Comparison of ENCODE assay signal across 15 cellular contexts in genomic region chr4:53705151-53705764, GRCh38.
DNase-seq lines count a peak whose midpoint lies in the region; ATAC-seq and TF ChIP-seq lines count a peak whose summit lies in the region.
"Had no signal": no experiment of that assay in that cellular context is flagged by ENCODE, and none has a peak within 500 bp of the region (broad histone marks: within the 10 kb centered on the region; RNA-seq: fewer than 3 reads in every experiment).

No MANE protein-coding gene starts in this region.

- H3K36me3 Mint-ChIP-seq in type B pancreatic cell = peaks cover 4% of the 10 kb centered on the region

- H3K4me3 Mint-ChIP-seq in type B pancreatic cell = no peak overlapping the region
- H3K4me3 Mint-ChIP-seq: dendritic cell treated with granulocyte-macrophage colony-stimulating factor and Interleukin-4, amounts not matched to agents 40 ng/mL and 50 ng/mL, for 4 days had no signal

- in situ Hi-C loops in Caki2 (cut with HindIII; ENCODE audit: low pct_unique_long_range_greater_than_20kb, low sequenced_read_pairs) = no loop called here

- no peaks in the 10 kb centered on the region for H3K9me3 ChIP-seq in right cardiac atrium (ENCODE audit: control insufficient read depth, low read length)
- H3K9me3 ChIP-seq: ascending aorta, SK-N-SH had no signal

- intact Hi-C loops in right cardiac atrium (cut with DNase I) = loop anchor here in 3 of 4 donors (5.0 to 10.0 kb wide), 4 partner anchors 200 to 527 kb away; partner anchors contain the start of gene PDGFRA (in 2 of the 3)

- H3K4me1 Mint-ChIP-seq in type B pancreatic cell (ENCODE audit: unreplicated experiment) = peaks cover 41% of the 10 kb centered on the region

- WGBS in right cardiac atrium = 83% methylated on average over 3 of the region's 3 CpGs

- H3K27me3 ChIP-seq in right cardiac atrium (ENCODE audit: control insufficient read depth, insufficient read depth) = no peaks in the 10 kb centered on the region
- H3K27me3 ChIP-seq: ascending aorta had no signal

- no peak for TF ChIP-seq CTCF in type B pancreatic cell (conservative IDR thresholded peaks at IDR 0.05)

- no peaks in the 10 kb centered on the region for H3K9me3 Mint-ChIP-seq in type B pancreatic cell

- H3K27ac Mint-ChIP-seq in type B pancreatic cell = no peak overlapping the region
- H3K27ac Mint-ChIP-seq: dendritic cell treated with granulocyte-macrophage colony-stimulating factor and Interleukin-4, amounts not matched to agents 40 ng/mL and 50 ng/mL, for 4 days had no signal

- peak; percentile 27 for ATAC-seq in GM19023 (IDR thresholded peaks at IDR 0.05; ENCODE audit: unreplicated experiment)
- ATAC-seq in HG02884 (IDR thresholded peaks at IDR 0.05; ENCODE audit: unreplicated experiment) = peak; percentile 30
- ATAC-seq in right cardiac atrium = no peak

- H3K4me1 ChIP-seq in right cardiac atrium (ENCODE audit: control insufficient read depth, insufficient read depth, low read length) = no peaks in the 10 kb centered on the region

- peaks cover 7% of the 10 kb centered on the region for H3K27me3 Mint-ChIP-seq in type B pancreatic cell
- H3K27me3 Mint-ChIP-seq: dendritic cell treated with granulocyte-macrophage colony-stimulating factor and Interleukin-4, amounts not matched to agents 40 ng/mL and 50 ng/mL, for 4 days had no signal

- DNase-seq in Caki2 (ENCODE audit: low read depth) (peak; percentile 14), dermis microvascular lymphatic vessel endothelial cell (ENCODE audit: low read depth in 2 of 2) (peak; percentile 4 to 17), NCI-H1694 (lab: John Stamatoyannopoulos, UW) (no peak), right cardiac atrium (no peak), nucleus accumbens (lab: John Stamatoyannopoulos, UW) (no peak), type B pancreatic cell (ENCODE audit: extremely low spot score, unreplicated experiment) (no peak)
- DNase-seq: activated gamma-delta T cell, H7, NCI-H1105, SK-N-SH had no signal

- H3K27ac ChIP-seq in right cardiac atrium (ENCODE audit: low read length) = no peak overlapping the region
- H3K27ac ChIP-seq: ascending aorta had no signal

- no peak overlapping the region for H3K4me3 ChIP-seq in right cardiac atrium (ENCODE audit: low read length)
- H3K4me3 ChIP-seq: ascending aorta, lung had no signal

Comparison
In these comparisons a context has a peak if more than half of its experiments do, and no peak if none do; other contexts are left out.
1. DNase-seq: peak in Caki2 (single experiment) and dermis microvascular lymphatic vessel endothelial cell (2 of 2); none in NCI-H1694 (single experiment), right cardiac atrium (0 of 3), nucleus accumbens (0 of 56) and type B pancreatic cell (single experiment).
2. ATAC-seq: peak in GM19023 (single experiment) and HG02884 (single experiment); none in right cardiac atrium (0 of 2).